29 cellular contexts compared by ENCODE assay signal in the genomic region with DNA sequence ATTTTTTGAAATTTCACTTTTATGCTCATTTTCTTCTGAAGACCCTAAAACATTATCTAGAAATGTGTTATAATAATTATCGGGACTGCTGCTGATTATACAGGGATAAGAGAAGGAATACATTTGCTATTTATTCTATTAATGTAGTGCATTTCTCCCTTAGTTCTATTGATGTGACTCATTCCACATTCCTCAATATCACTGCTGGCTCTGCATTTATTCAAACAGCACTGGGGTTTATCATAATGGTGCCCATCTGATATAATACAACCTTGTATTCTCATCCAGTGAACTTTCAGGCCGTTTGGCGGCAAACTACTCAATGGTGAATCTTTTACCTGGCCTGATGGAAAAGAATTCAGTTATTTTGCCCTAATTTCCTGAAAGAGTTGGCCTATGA. TPM values are rescaled to one million over a fixed set of nuclear protein-coding genes. Genes with fewer than 3 reads are reported as not detected.
"Had no signal": no experiment of that assay in that cellular context is flagged by ENCODE, and none has a peak within 500 bp of the region (broad histone marks: within the 10 kb centered on the region; RNA-seq: fewer than 3 reads in every experiment).

No MANE protein-coding gene starts in this region.

- H3K9me3 ChIP-seq: adrenal gland, heart left ventricle, lower lobe of right lung, spleen, testis had no signal

- H3K4me3 ChIP-seq: adrenal gland, heart left ventricle, lower lobe of right lung, neural progenitor cell, spleen, testis had no signal

- H2AFZ ChIP-seq: neural progenitor cell had no signal

- H3K36me3 ChIP-seq: adrenal gland, heart left ventricle, lower lobe of right lung, neural progenitor cell, spleen, WERI-Rb-1 had no signal

- ATAC-seq: activated CD4-positive, CD25-positive, alpha-beta regulatory T cell treated with anti-CD3 and anti-CD28 coated beads, Interleukin-2, amount 50 U/mL, for 24 hours; heart left ventricle; left lobe of liver; lower lobe of right lung; natural killer cell; right cardiac atrium; stimulated activated naive CD8-positive, alpha-beta T cell treated with anti-CD3 and anti-CD28 coated beads, Interleukin-15, Interleukin-2, amounts not matched to agents 100 U/mL and 50 U/mL, for 24 hours had no signal

- DNase-seq: activated CD4-positive, alpha-beta T cell treated with anti-CD3 and anti-CD28 coated beads for 48 hours; activated CD4-positive, alpha-beta T cell treated with anti-CD3 and anti-CD28 coated beads, Interleukin-2, amount 50 U/mL, for 48 hours; activated CD8-positive, alpha-beta memory T cell treated with anti-CD3 and anti-CD28 coated beads for 24 hours; activated effector memory CD4-positive, alpha-beta T cell treated with Interleukin-2 at 50 U/mL for 16 hours; activated naive CD4-positive, alpha-beta T cell treated with anti-CD3 and anti-CD28 coated beads for 36 hours; activated naive CD8-positive, alpha-beta T cell treated with anti-CD3 and anti-CD28 coated beads for 36 hours; adrenal gland; central memory CD4-positive, alpha-beta T cell; heart left ventricle; kidney glomerular epithelial cell; lower lobe of right lung; mesendoderm; natural killer cell; occipital lobe; right cardiac atrium; spleen; stimulated activated naive CD8-positive, alpha-beta T cell treated with anti-CD3 and anti-CD28 coated beads, Interleukin-15, Interleukin-2, amounts not matched to agents 100 U/mL and 50 U/mL, for 24 hours; T1000; testis; trophoblast cell; WERI-Rb-1 had no signal

- H3K4me1 ChIP-seq: adrenal gland, heart left ventricle, lower lobe of right lung, neural progenitor cell, spleen, testis had no signal

- H3K9ac ChIP-seq: neural progenitor cell had no signal

- H3K4me2 ChIP-seq: neural progenitor cell had no signal

- FAIRE-seq: astrocyte, endothelial cell of umbilical vein, urothelium cell line had no signal

- H3K27me3 ChIP-seq: adrenal gland, heart left ventricle, neural progenitor cell, spleen, testis had no signal

- H3K27ac ChIP-seq: adrenal gland, heart left ventricle, lower lobe of right lung, neural progenitor cell, spleen, testis, WERI-Rb-1 had no signal

RNA-seq across cellular contexts. Expression of a gene that starts 7.8 kb away (rescaled TPM):
- total RNA-seq: activated naive CD4-positive, alpha-beta T cell treated with anti-CD3 and anti-CD28 coated beads for 36 hours; activated naive CD8-positive, alpha-beta T cell treated with anti-CD3 and anti-CD28 coated beads for 36 hours; endothelial cell of umbilical vein; mononuclear cell; natural killer cell; pulmonary artery endothelial cell had no signal
- polyA plus RNA-seq: endothelial cell of umbilical vein, heart left ventricle had no signal
